8 cellular contexts compared by ENCODE assay signal in genomic region chr14:55333785-55334485, GRCh38.
DNase-seq lines count a peak whose midpoint lies in the region; ATAC-seq and TF ChIP-seq lines count a peak whose summit lies in the region.

No MANE protein-coding gene starts in this region.

- no peak overlapping the region for H3K9ac ChIP-seq in MM.1S (ENCODE audit: low read length)

- no peak overlapping the region for H3K27ac ChIP-seq in MM.1S (ENCODE audit: low read length)

- H3K4me1 ChIP-seq in MM.1S (ENCODE audit: low read length), result peaks cover 7% of the 10 kb centered on the region; the same call in 1 of the 2 replicates

- no peak for TF ChIP-seq CTCF in MM.1S (IDR thresholded peaks at IDR 0.05; ENCODE audit: low read length)

- peak overlapping the region; percentile 10 to 85 (median 66) for H3K4me3 Mint-ChIP-seq in naive thymus-derived CD8-positive, alpha-beta T cell

- peaks cover 34 to 80% (median 65%) of the 10 kb centered on the region in 4 donors for H3K4me1 Mint-ChIP-seq in naive thymus-derived CD8-positive, alpha-beta T cell

- peak overlapping the region; percentile 74 to 86 for H3K27ac Mint-ChIP-seq in activated naive CD4-positive, alpha-beta T cell treated with anti-CD3 and anti-CD28 coated beads, Interleukin-2, amount 50 U/mL, for 72 hours
- peak overlapping the region; percentile 20 to 92 (median 72) for H3K27ac Mint-ChIP-seq in naive thymus-derived CD8-positive, alpha-beta T cell

- no peaks in the 10 kb centered on the region for H3K27me3 Mint-ChIP-seq in naive thymus-derived CD8-positive, alpha-beta T cell

- no peak overlapping the region for H2AFZ ChIP-seq in MM.1S (ENCODE audit: low read length)

- no peaks in the 10 kb centered on the region for H3K36me3 ChIP-seq in MM.1S (replicated peaks; ENCODE audit: insufficient read depth, low read length)

- DNase-seq in activated naive CD4-positive, alpha-beta T cell treated with anti-CD3 and anti-CD28 coated beads, Interleukin-2, amount 50 U/mL, for 72 hours (ENCODE audit: low spot score in 2 of 2), result no peak
- no peak for DNase-seq in naive thymus-derived CD8-positive, alpha-beta T cell
- no peak for DNase-seq in hippocampal formation (lab: John Stamatoyannopoulos, UW)
- no peak for DNase-seq in NCI-H226
- DNase-seq in MM.1S, result no peak
- DNase-seq in NCI-H526 (lab: John Stamatoyannopoulos, UW), result no peak

- H3F3A ChIP-seq in MM.1S (ENCODE audit: insufficient read depth, low read length), result peaks cover 5% of the 10 kb centered on the region; the same call in 1 of the 2 replicates

- H3K27me3 ChIP-seq in MM.1S (replicated peaks; ENCODE audit: insufficient read depth, low read length), result no peaks in the 10 kb centered on the region

- peaks cover 0 to 8% of the 10 kb centered on the region in 2 donors for H3K36me3 Mint-ChIP-seq in activated naive CD4-positive, alpha-beta T cell treated with anti-CD3 and anti-CD28 coated beads, Interleukin-2, amount 50 U/mL, for 72 hours
- H3K36me3 Mint-ChIP-seq in naive thymus-derived CD8-positive, alpha-beta T cell, result peaks cover 0 to 3% (median 0%) of the 10 kb centered on the region in 3 donors

- H3K79me2 ChIP-seq in MM.1S (ENCODE audit: low read length), result peaks cover 23% of the 10 kb centered on the region

- no peak overlapping the region for H3K4me3 ChIP-seq in MM.1S (ENCODE audit: low read length)

- H3K9me3 Mint-ChIP-seq in activated naive CD4-positive, alpha-beta T cell treated with anti-CD3 and anti-CD28 coated beads, Interleukin-2, amount 50 U/mL, for 72 hours, result no peaks in the 10 kb centered on the region
- no peaks in the 10 kb centered on the region for H3K9me3 Mint-ChIP-seq in naive thymus-derived CD8-positive, alpha-beta T cell

- no peaks in the 10 kb centered on the region for H4K20me1 ChIP-seq in MM.1S (ENCODE audit: insufficient read depth, low read length)

- H3K9me2 ChIP-seq in MM.1S (replicated peaks; ENCODE audit: insufficient read depth, low read length), result no peaks in the 10 kb centered on the region

- no peak overlapping the region for H3K4me2 ChIP-seq in MM.1S (ENCODE audit: low read depth, low read length)

- ATAC-seq in GM18858 (IDR thresholded peaks at IDR 0.05; ENCODE audit: unreplicated experiment) (peak; percentile 35), HG02870 (IDR thresholded peaks at IDR 0.05; ENCODE audit: unreplicated experiment) (peak; percentile 49)
- ATAC-seq in activated naive CD4-positive, alpha-beta T cell treated with anti-CD3 and anti-CD28 coated beads, Interleukin-2, amount 50 U/mL, for 72 hours, result peak; percentile 14 to 31
- no peak for ATAC-seq in naive thymus-derived CD8-positive, alpha-beta T cell

- no peaks in the 10 kb centered on the region for H3K9me3 ChIP-seq in MM.1S (replicated peaks; ENCODE audit: insufficient read depth, low read length)

- POLR2A ChIA-PET in naive thymus-derived CD8-positive, alpha-beta T cell (lab: Charles Lee), result interaction anchor here (0.7 kb wide), 1 partner anchor 165 kb away, joined by 3 read pairs; no protein-coding TSS in a partner anchor

Comparison
In these comparisons a context has a peak if more than half of its experiments do, and no peak if none do; other contexts are left out.
1. ATAC-seq: peak in GM18858 (single experiment), HG02870 (single experiment) and activated naive CD4-positive, alpha-beta T cell treated with anti-CD3 and anti-CD28 coated beads, Interleukin-2, amount 50 U/mL, for 72 hours (2 of 2); none in naive thymus-derived CD8-positive, alpha-beta T cell (0 of 2).